ENCODE assay signal across 10 cellular contexts in genomic region chr19:47813304-47813994, GRCh38. TPM values are rescaled to one million over a fixed set of nuclear protein-coding genes. Genes with fewer than 3 reads are reported as not detected.
A peak's percentile ranks its signal among the peaks of the same experiment; 100 is the strongest.
DNase-seq lines count a peak whose midpoint lies in the region; ATAC-seq, FAIRE-seq and TF ChIP-seq lines count a peak whose summit lies in the region.
"Had no signal": no experiment of that assay in that cellular context is flagged by ENCODE, and none has a peak within 500 bp of the region (broad histone marks: within the 10 kb centered on the region; RNA-seq: fewer than 3 reads in every experiment).

No MANE protein-coding gene starts in this region.

- no peak for ATAC-seq in HG03354 (IDR thresholded peaks at IDR 0.05; ENCODE audit: poor library complexity, severe bottlenecking, unreplicated experiment)

- no peaks in the 10 kb centered on the region for H3K36me3 ChIP-seq in bronchial epithelial cell (ENCODE audit: control insufficient read depth, insufficient read depth, low read length)
- H3K36me3 ChIP-seq: BLaER1 treated with 17β-estradiol and CSF1 and Interleukin-3, amounts not matched to agents 10 nM and 100 nM had no signal

- TF ChIP-seq CTCF in bronchial epithelial cell (IDR thresholded peaks at IDR 0.05; ENCODE audit: insufficient read depth, low read length, severe bottlenecking) = peak; percentile 64

- H3K27me3 ChIP-seq in bronchial epithelial cell (ENCODE audit: control insufficient read depth, insufficient read depth, low read length) = no peaks in the 10 kb centered on the region
- H3K27me3 ChIP-seq: BLaER1 treated with 17β-estradiol and CSF1 and Interleukin-3, amounts not matched to agents 10 nM and 100 nM had no signal

- DNase-seq in NCI-H1436 (lab: John Stamatoyannopoulos, UW) (peak; percentile 82), NCI-H1436 treated with DMSO at 0.1 percent for 48 hours (lab: John Stamatoyannopoulos, UW) (no peak), NCI-H146 (lab: John Stamatoyannopoulos, UW) (peak; percentile 64), bronchial epithelial cell (ENCODE audit: low read depth) (peak; percentile 25), kidney glomerular epithelial cell (lab: John Stamatoyannopoulos, UW) (peak; percentile 0)
- DNase-seq in activated CD4-positive, CD25-positive, alpha-beta regulatory T cell (lab: John Stamatoyannopoulos, UW) = peak; percentile 54 to 75 (median 71)
- DNase-seq in stimulated activated CD4-positive, alpha-beta T cell treated with anti-CD3 and anti-CD28 coated beads, Interleukin-4, amount 100 ng/mL, for 4 hours = peak; percentile 58 to 83

- FAIRE-seq in bronchial epithelial cell (lab: Jason Lieb, UNC) = no peak
- FAIRE-seq: islet of Langerhans had no signal

- no peak overlapping the region for H3K4me3 ChIP-seq in bronchial epithelial cell (ENCODE audit: low read depth, low read length)
- H3K4me3 ChIP-seq: BLaER1 treated with 17β-estradiol and CSF1 and Interleukin-3, amounts not matched to agents 10 nM and 100 nM had no signal

RNA-seq across cellular contexts. Expression of gene CRX, which starts 8.3 kb away (rescaled TPM):
- not detected in 2 replicates for total RNA-seq in bronchial epithelial cell

RNA-seq across cellular contexts. Expression of gene TPRX1, which starts 9.1 kb away (rescaled TPM):
- total RNA-seq in bronchial epithelial cell = not detected in 2 replicates

RNA-seq across cellular contexts. Expression of gene SELENOW, which starts 34.9 kb away (rescaled TPM):
- total RNA-seq in bronchial epithelial cell = 149 and 175 TPM in 2 replicates

RNA-seq across cellular contexts. Expression of gene TPRX2, which starts 45.6 kb away (rescaled TPM):
- not detected in 2 replicates for total RNA-seq in bronchial epithelial cell
